In genomic region chr3:133644768-133645167, GRCh38 we compare ENCODE assay signal across 16 cellular contexts. TPM values are rescaled to one million over a fixed set of nuclear protein-coding genes. Genes with fewer than 3 reads are reported as not detected.
DNase-seq lines count a peak whose midpoint lies in the region; ATAC-seq, FAIRE-seq and TF ChIP-seq lines count a peak whose summit lies in the region.
"Had no signal": no experiment of that assay in that cellular context is flagged by ENCODE, and none has a peak within 500 bp of the region (broad histone marks: within the 10 kb centered on the region; RNA-seq: fewer than 3 reads in every experiment).

No MANE protein-coding gene starts in this region.

- H2AFZ ChIP-seq in keratinocyte (ENCODE audit: control insufficient read depth, low read length): no peak overlapping the region
- H2AFZ ChIP-seq: parathyroid adenoma had no signal

- H3K36me3 ChIP-seq in keratinocyte (ENCODE audit: control insufficient read depth in 2 of 2, extremely low read depth in 1 of 2, insufficient read depth in 2 of 2, low read length in 2 of 2): peaks cover 0 to 13% of the 10 kb centered on the region in 2 experiments

- TF ChIP-seq CTCF in AG09309 (IDR thresholded peaks at IDR 0.05; ENCODE audit: control insufficient read depth, insufficient read depth, low read depth, low read length, missing control alignments) (no peak), astrocyte of the spinal cord (IDR thresholded peaks at IDR 0.05; ENCODE audit: low read depth, low read length) (no peak), keratinocyte (optimal IDR thresholded peaks at IDR 0.05 in 1 of 3, IDR thresholded peaks at IDR 0.05 in 1 of 3, conservative IDR thresholded peaks at IDR 0.05 in 1 of 3; ENCODE audit: extremely low read depth in 1 of 3, insufficient read depth in 2 of 3, low read length in 3 of 3) (no peak), progenitor cell of endocrine pancreas (IDR thresholded peaks at IDR 0.05; ENCODE audit: unreplicated experiment) (no peak)

- DNase-seq in AG09309 (ENCODE audit: low read depth): peak; percentile 55
- DNase-seq in HT1080 (ENCODE audit: low read depth): peak; percentile 76
- DNase-seq in astrocyte of the spinal cord (ENCODE audit: low read depth, low spot score): peak; percentile 87
- peak; percentile 33 for DNase-seq in keratinocyte (ENCODE audit: low read depth, low spot score)
- DNase-seq in NCI-H748 treated with DMSO at 0.1 percent for 48 hours (lab: John Stamatoyannopoulos, UW): no peak
- no peak for DNase-seq in GM19240 (ENCODE audit: insufficient read length, low spot score)
- DNase-seq in progenitor cell of endocrine pancreas (ENCODE audit: low spot score, unreplicated experiment): no peak
- DNase-seq: activated CD4-positive, alpha-beta T cell treated with anti-CD3 and anti-CD28 coated beads, Interleukin-2, amount 50 U/mL, for 48 hours; left ventricle myocardium superior; NCI-H524; T-helper 1 cell; upper lobe of left lung had no signal

- no peak overlapping the region for H3K4me2 ChIP-seq in keratinocyte (ENCODE audit: control insufficient read depth, extremely low read depth, insufficient read depth, low read depth, low read length)

- no peak overlapping the region for H3K27ac Mint-ChIP-seq in progenitor cell of endocrine pancreas
- H3K27ac Mint-ChIP-seq: activated naive CD4-positive, alpha-beta T cell treated with anti-CD3 and anti-CD28 coated beads, Interleukin-2, amount 50 U/mL, for 24 hours had no signal

- H3K36me3 Mint-ChIP-seq in progenitor cell of endocrine pancreas (ENCODE audit: insufficient read depth): peaks cover 33% of the 10 kb centered on the region

- H3K4me3 Mint-ChIP-seq in progenitor cell of endocrine pancreas (ENCODE audit: low read depth): no peak overlapping the region
- H3K4me3 Mint-ChIP-seq: activated naive CD4-positive, alpha-beta T cell treated with anti-CD3 and anti-CD28 coated beads, Interleukin-2, amount 50 U/mL, for 24 hours had no signal

- peaks cover 5% of the 10 kb centered on the region for H3K4me1 Mint-ChIP-seq in progenitor cell of endocrine pancreas (ENCODE audit: low read depth)

- no peaks in the 10 kb centered on the region for H3K27me3 Mint-ChIP-seq in progenitor cell of endocrine pancreas
- H3K27me3 Mint-ChIP-seq: activated naive CD4-positive, alpha-beta T cell treated with anti-CD3 and anti-CD28 coated beads, Interleukin-2, amount 50 U/mL, for 24 hours had no signal

- ATAC-seq in HG03460 (IDR thresholded peaks at IDR 0.05; ENCODE audit: unreplicated experiment): no peak
- ATAC-seq: left ventricle myocardium superior had no signal

- H3K4me3 ChIP-seq in AG09309 (ENCODE audit: control insufficient read depth, low read depth, low read length): no peak overlapping the region
- no peak overlapping the region for H3K4me3 ChIP-seq in astrocyte of the spinal cord (ENCODE audit: low read depth, low read length)
- no peak overlapping the region for H3K4me3 ChIP-seq in keratinocyte (ENCODE audit: control insufficient read depth in 2 of 3, extremely low read depth in 1 of 3, insufficient read depth in 2 of 3, low read depth in 1 of 3, low read length in 3 of 3)
- H3K4me3 ChIP-seq: upper lobe of left lung had no signal

- H3K9me3 Mint-ChIP-seq in progenitor cell of endocrine pancreas (ENCODE audit: low read depth): no peaks in the 10 kb centered on the region
- H3K9me3 Mint-ChIP-seq: activated naive CD4-positive, alpha-beta T cell treated with anti-CD3 and anti-CD28 coated beads, Interleukin-2, amount 50 U/mL, for 24 hours had no signal

- no peak overlapping the region for H3K27ac ChIP-seq in keratinocyte (ENCODE audit: control insufficient read depth, insufficient read depth, low read length)
- H3K27ac ChIP-seq: parathyroid adenoma, upper lobe of left lung had no signal

- no peaks in the 10 kb centered on the region for H4K20me1 ChIP-seq in keratinocyte (ENCODE audit: control insufficient read depth, extremely low read depth, insufficient read depth, low read length)

- peak; percentile 88 for FAIRE-seq in keratinocyte (lab: Jason Lieb, UNC)
- FAIRE-seq: endometrium had no signal

- no peaks in the 10 kb centered on the region for H3K9me3 ChIP-seq in keratinocyte (ENCODE audit: control insufficient read depth, low read depth, low read length)
- H3K9me3 ChIP-seq: upper lobe of left lung had no signal

- dilution Hi-C loops in keratinocyte (cut with MboI; ENCODE audit: extremely low pct_ligation_motif_present, low sequenced_read_pairs): no loop called here

- in situ Hi-C loops in astrocyte of the spinal cord (cut with HindIII; ENCODE audit: low sequenced_read_pairs): no loop called here

- H3K4me1 ChIP-seq in keratinocyte (ENCODE audit: control insufficient read depth, extremely low read depth, insufficient read depth, low read length): peaks cover 12% of the 10 kb centered on the region
- H3K4me1 ChIP-seq: parathyroid adenoma, upper lobe of left lung had no signal

- no peaks in the 10 kb centered on the region for H3K79me2 ChIP-seq in keratinocyte (ENCODE audit: control insufficient read depth, insufficient read depth, low read length)
- H3K79me2 ChIP-seq: parathyroid adenoma had no signal

- no peak overlapping the region for H3K9ac ChIP-seq in keratinocyte (ENCODE audit: control insufficient read depth, extremely low read depth, insufficient read depth, low read length)
- H3K9ac ChIP-seq: parathyroid adenoma had no signal

- H3K9me1 ChIP-seq in keratinocyte (ENCODE audit: control insufficient read depth, extremely low read depth, insufficient read depth, low read length): no peaks in the 10 kb centered on the region

- no peaks in the 10 kb centered on the region for H3K27me3 ChIP-seq in keratinocyte (ENCODE audit: control insufficient read depth, extremely low read depth, insufficient read depth, low read length)
- H3K27me3 ChIP-seq: upper lobe of left lung had no signal

RNA-seq across cellular contexts. Expression of gene TOPBP1, which starts 17.0 kb away (rescaled TPM):
- total RNA-seq in HT1080 (2014; rRNA removed; shearing (Covaris generic)): 73.0 and 96.4 TPM in 2 replicates
- polyA plus RNA-seq in HT1080 (2015; cell fraction: cytosol; rRNA removed): 49.4 and 58.4 TPM in 2 replicates
- polyA plus RNA-seq in HT1080 (2015; cell fraction: nucleus; rRNA removed): 144 and 145 TPM in 2 replicates
- polyA plus RNA-seq in keratinocyte: 19.1 to 26.1 TPM (median 20.7 TPM) in 3 replicates
- polyA plus RNA-seq in keratinocyte (2011; ENCODE audit: low read depth): 8.9 TPM
- 9.6 and 17.0 TPM in 2 replicates for polyA plus RNA-seq in keratinocyte (2011; cell fraction: cytosol; rRNA removed)
- 31.5 and 43.8 TPM in 2 replicates for polyA plus RNA-seq in keratinocyte (2011; cell fraction: nucleus; rRNA removed)
- 7.7 and 14.1 TPM in 2 replicates for polyA plus RNA-seq in keratinocyte (2012; ENCODE audit: low replicate concordance)
- 6.1 to 38.1 TPM (median 20.0 TPM) in 3 replicates for polyA minus RNA-seq in keratinocyte
- polyA minus RNA-seq in keratinocyte (2011; cell fraction: cytosol; rRNA and poly(A)+ RNA removed): 11.1 TPM
- polyA minus RNA-seq in keratinocyte (2011; cell fraction: nucleus; rRNA and poly(A)+ RNA removed): 19.7 and 32.5 TPM in 2 replicates
- total RNA-seq in progenitor cell of endocrine pancreas: 51.8 and 56.9 TPM in 2 replicates

Comparison
In these comparisons a context has a peak if more than half of its experiments do, and no peak if none do; other contexts are left out.
1. DNase-seq: peak in AG09309 (single experiment), HT1080 (single experiment), astrocyte of the spinal cord (single experiment) and keratinocyte (single experiment); none in NCI-H748 treated with DMSO at 0.1 percent for 48 hours (single experiment), GM19240 (single experiment) and progenitor cell of endocrine pancreas (single experiment).